Comparison of ENCODE assay signal across 17 cellular contexts in genomic region chr11:64150481-64151239, GRCh38. TPM values are rescaled to one million over a fixed set of nuclear protein-coding genes. Genes with fewer than 3 reads are reported as not detected.
DNase-seq lines count a peak whose midpoint lies in the region; ATAC-seq and TF ChIP-seq lines count a peak whose summit lies in the region.
"Had no signal": no experiment of that assay in that cellular context is flagged by ENCODE, and none has a peak within 500 bp of the region (broad histone marks: within the 10 kb centered on the region; RNA-seq: fewer than 3 reads in every experiment).

No MANE protein-coding gene starts in this region.

- TF ChIP-seq CTCF in left ventricle myocardium inferior (IDR thresholded peaks at IDR 0.05; ENCODE audit: borderline replicate concordance) (no peak), stomach (IDR thresholded peaks at IDR 0.05) (no peak), tibial artery (IDR thresholded peaks at IDR 0.05) (no peak)

- H3K4me1 Mint-ChIP-seq in T-helper 2 cell treated with Interferon-gamma antibody and Interleukin-4, amounts not matched to agents 5 μg/mL and 100 μg/mL, for 36 hours (ENCODE audit: low read depth): peaks cover 6% of the 10 kb centered on the region

- intact Hi-C loops in left ventricle myocardium inferior (cut with micrococcal nuclease): no loop called here
- intact Hi-C loops in stomach (cut with DNase I; ENCODE audit: low total_unique reads): no loop called here
- intact Hi-C loops in tibial artery (cut with DNase I; ENCODE audit: low total_unique reads): loop anchor here (10.0 kb wide), 1 partner anchor 316 kb away; the partner anchor contains the start of gene MARK2

- peak; percentile 40 for DNase-seq in NCI-H2107 treated with DMSO at 0.1 percent for 48 hours (lab: John Stamatoyannopoulos, UW; ENCODE audit: unreplicated experiment)
- no peak for DNase-seq in NCI-H2107 (lab: John Stamatoyannopoulos, UW)
- peak; percentile 75 for DNase-seq in NCI-H345 (lab: John Stamatoyannopoulos, UW)
- DNase-seq in left ventricle myocardium inferior: peak; percentile 75
- DNase-seq in stomach: peak; percentile 70
- DNase-seq in tibial artery: no peak
- no peak for DNase-seq in T-helper 2 cell treated with Interferon-gamma antibody and Interleukin-4, amounts not matched to agents 5 μg/mL and 100 μg/mL, for 36 hours (ENCODE audit: low spot score)
- DNase-seq: 8988T; activated CD8-positive, alpha-beta memory T cell treated with anti-CD3 and anti-CD28 coated beads for 24 hours; colonic mucosa; MM.1S; NCI-H526 treated with DMSO at 0.1 percent for 48 hours; stimulated activated naive B cell treated with anti-CD40 and anti-IgM and Interleukin-4, amounts not matched to agents 10 μg/mL and 1 μg/mL and 100 μg/mL, for 72 hours; upper lobe of right lung had no signal

- H3K27me3 Mint-ChIP-seq in T-helper 2 cell treated with Interferon-gamma antibody and Interleukin-4, amounts not matched to agents 5 μg/mL and 100 μg/mL, for 36 hours (ENCODE audit: low read depth): no peaks in the 10 kb centered on the region

- H3K4me1 ChIP-seq in left ventricle myocardium inferior: peaks cover 74% of the 10 kb centered on the region
- peaks cover 14 to 48% (median 34%) of the 10 kb centered on the region in 4 donors for H3K4me1 ChIP-seq in stomach
- H3K4me1 ChIP-seq in tibial artery: peaks cover 0 to 17% (median 9%) of the 10 kb centered on the region in 4 donors
- H3K4me1 ChIP-seq: colonic mucosa had no signal

- no peak overlapping the region for H3K27ac Mint-ChIP-seq in T-helper 2 cell treated with Interferon-gamma antibody and Interleukin-4, amounts not matched to agents 5 μg/mL and 100 μg/mL, for 36 hours
- H3K27ac Mint-ChIP-seq: stimulated activated naive B cell treated with anti-CD40 and anti-IgM and Interleukin-4, amounts not matched to agents 10 μg/mL and 1 μg/mL and 100 μg/mL, for 72 hours had no signal

- H3K27me3 ChIP-seq in left ventricle myocardium inferior (ENCODE audit: low read depth) (no peaks in the 10 kb centered on the region), stomach (no peaks in the 10 kb centered on the region), tibial artery (no peaks in the 10 kb centered on the region)
- H3K27me3 ChIP-seq: colonic mucosa, upper lobe of right lung had no signal

- H3K9me3 ChIP-seq in left ventricle myocardium inferior (replicated peaks) (no peaks in the 10 kb centered on the region), stomach (no peaks in the 10 kb centered on the region), tibial artery (no peaks in the 10 kb centered on the region)
- H3K9me3 ChIP-seq: colonic mucosa, upper lobe of right lung had no signal

- no peak overlapping the region for H3K4me3 Mint-ChIP-seq in T-helper 2 cell treated with Interferon-gamma antibody and Interleukin-4, amounts not matched to agents 5 μg/mL and 100 μg/mL, for 36 hours
- H3K4me3 Mint-ChIP-seq: stimulated activated naive B cell treated with anti-CD40 and anti-IgM and Interleukin-4, amounts not matched to agents 10 μg/mL and 1 μg/mL and 100 μg/mL, for 72 hours had no signal

- H3K36me3 ChIP-seq in left ventricle myocardium inferior: peaks cover 5% of the 10 kb centered on the region
- H3K36me3 ChIP-seq in stomach: peaks cover 0 to 8% (median 1%) of the 10 kb centered on the region in 4 donors
- peaks cover 0 to 15% (median 0%) of the 10 kb centered on the region in 3 donors for H3K36me3 ChIP-seq in tibial artery
- H3K36me3 ChIP-seq: colonic mucosa, upper lobe of right lung had no signal

- H3K4me3 ChIP-seq in left ventricle myocardium inferior: no peak overlapping the region
- no peak overlapping the region for H3K4me3 ChIP-seq in stomach
- no peak overlapping the region for H3K4me3 ChIP-seq in tibial artery
- H3K4me3 ChIP-seq: colonic mucosa, GM12878, smooth muscle cell, upper lobe of right lung had no signal

- peak overlapping the region; percentile 88 for H3K27ac ChIP-seq in left ventricle myocardium inferior (replicated peaks)
- H3K27ac ChIP-seq in stomach: peak overlapping the region in 1 of 5 donors; percentile 8
- H3K27ac ChIP-seq in tibial artery: no peak overlapping the region
- H3K27ac ChIP-seq: colonic mucosa, upper lobe of right lung had no signal

- ATAC-seq in GM21529 (IDR thresholded peaks at IDR 0.05; ENCODE audit: unreplicated experiment): no peak
- ATAC-seq: GM12878; stimulated activated naive B cell treated with anti-CD40 and anti-IgM and Interleukin-4, amounts not matched to agents 10 μg/mL and 1 μg/mL and 100 μg/mL, for 72 hours; upper lobe of right lung had no signal

- no peak for TF ChIP-seq POLR2A in stomach (IDR thresholded peaks at IDR 0.05)

- H3K36me3 Mint-ChIP-seq in T-helper 2 cell treated with Interferon-gamma antibody and Interleukin-4, amounts not matched to agents 5 μg/mL and 100 μg/mL, for 36 hours (ENCODE audit: low read depth): no peaks in the 10 kb centered on the region

- H3K9me3 Mint-ChIP-seq in T-helper 2 cell treated with Interferon-gamma antibody and Interleukin-4, amounts not matched to agents 5 μg/mL and 100 μg/mL, for 36 hours: no peaks in the 10 kb centered on the region
- H3K9me3 Mint-ChIP-seq: stimulated activated naive B cell treated with anti-CD40 and anti-IgM and Interleukin-4, amounts not matched to agents 10 μg/mL and 1 μg/mL and 100 μg/mL, for 72 hours had no signal

- WGBS in stomach, 5 donors: 53 to 74% (median 63%) methylated on average over 5 to 24 of the region's 24 CpGs

- TF ChIP-seq EP300 in stomach (IDR thresholded peaks at IDR 0.05): no peak

RNA-seq across cellular contexts. Expression of gene MACROD1, which starts 15.3 kb away (rescaled TPM):
- 127 TPM for total RNA-seq in left ventricle myocardium inferior
- total RNA-seq in stomach: 10 to 100 TPM; 18.0 to 52.1 (median 41.2) TPM
- polyA plus RNA-seq in stomach: 100 to 1,000 TPM in 2 of 3 donors, 10 to 100 TPM in 1; 59.1 to 283 (median 156) TPM

RNA-seq across cellular contexts. Expression of gene STIP1, which starts 35.3 kb away (rescaled TPM):
- 97.4 TPM for total RNA-seq in left ventricle myocardium inferior
- total RNA-seq in stomach: 100 to 1,000 TPM in 1 of 5 donors, 10 to 100 TPM in 4; 27.4 to 259 (median 68.1) TPM
- 10 to 100 TPM; 51.5 to 56.2 (median 53.2) TPM for polyA plus RNA-seq in stomach

RNA-seq across cellular contexts. Expression of gene FERMT3, which starts 55.9 kb away (rescaled TPM):
- total RNA-seq in left ventricle myocardium inferior (5.4 TPM), stomach (10 to 100 TPM; 11.9 to 30.3 (median 17.9) TPM)
- 10 to 100 TPM; 12.4 to 31.9 (median 19.5) TPM for polyA plus RNA-seq in stomach

Comparison
In these comparisons a context has a peak if more than half of its experiments do, and no peak if none do; other contexts are left out.
1. DNase-seq: peak in NCI-H2107 treated with DMSO at 0.1 percent for 48 hours (single experiment), NCI-H345 (single experiment), left ventricle myocardium inferior (single experiment) and stomach (single experiment); none in NCI-H2107 (single experiment), tibial artery (0 of 2) and T-helper 2 cell treated with Interferon-gamma antibody and Interleukin-4, amounts not matched to agents 5 μg/mL and 100 μg/mL, for 36 hours (single experiment).